ENCODE assay signal across 2 cellular contexts in genomic region chr16:22144520-22144919, GRCh38.
TF ChIP-seq lines count a peak whose summit lies in the region.

No MANE protein-coding gene starts in this region.

TF ChIP-seq in HepG2, 621 proteins besides CTCF, POLR2A, EP300 and RAD21:
- no peak for TF ChIP-seq MXI1 (IDR thresholded peaks at IDR 0.05; ENCODE audit: borderline replicate concordance, low read depth, low read length)
- TF ChIP-seq ZNF121 (CRISPR knock-in tag; IDR thresholded peaks at IDR 0.05), result peak; percentile 62
- TF ChIP-seq IRF2 (CRISPR knock-in tag; IDR thresholded peaks at IDR 0.05), result no peak
- no peak for TF ChIP-seq MTA1 (CRISPR knock-in tag; IDR thresholded peaks at IDR 0.05; ENCODE audit: borderline replicate concordance)
- TF ChIP-seq ZNF770 (CRISPR knock-in tag; IDR thresholded peaks at IDR 0.05), result peak; percentile 54
- TF ChIP-seq ZNF577 (CRISPR knock-in tag; IDR thresholded peaks at IDR 0.05; ENCODE audit: borderline replicate concordance, low read depth), result no peak
- no peak for TF ChIP-seq MLXIP (CRISPR knock-in tag; IDR thresholded peaks at IDR 0.05; ENCODE audit: borderline replicate concordance)
- no peak for TF ChIP-seq FOXM1 (CRISPR knock-in tag; IDR thresholded peaks at IDR 0.05)
- no peak for TF ChIP-seq TAF15 (IDR thresholded peaks at IDR 0.05; ENCODE audit: low read depth, low read length, poor library complexity, severe bottlenecking)

TF ChIP-seq in WTC11, 78 proteins besides CTCF, POLR2A, EP300 and RAD21:
- TF ChIP-seq PRRX2 (CRISPR knock-in tag; IDR thresholded peaks at IDR 0.05), result no peak
- 0 out of 2 replicates have a peak, but pooled peaks have one; percentile 4 for TF ChIP-seq ZNF121 (CRISPR knock-in tag; IDR thresholded peaks at IDR 0.05)
- TF ChIP-seq CREM (CRISPR knock-in tag; IDR thresholded peaks at IDR 0.05), result no peak
- TF ChIP-seq FOXP4 (CRISPR knock-in tag; IDR thresholded peaks at IDR 0.05), result no peak
TF ChIP-seq in WTC11: peak in this region for 1.
